In genomic region chr6:158232445-158233213, GRCh38 we compare ENCODE assay signal across 1 cellular context.
TF ChIP-seq lines count a peak whose summit lies in the region.

No MANE protein-coding gene starts in this region.

TF ChIP-seq in HepG2, 621 proteins besides CTCF, POLR2A, EP300 and RAD21 (continued from another document and continues in another):
- TF ChIP-seq THAP9 (CRISPR knock-in tag; IDR thresholded peaks at IDR 0.05; ENCODE audit: borderline replicate concordance) (peak; percentile 40; the same call in 1 of the 2 replicates), ZNF639 (CRISPR knock-in tag; conservative IDR thresholded peaks at IDR 0.05) (no peak; the same call in 1 of the 2 replicates), NFE2L2 (IDR thresholded peaks at IDR 0.05; ENCODE audit: low read length) (no peak), RFX3 (CRISPR knock-in tag; IDR thresholded peaks at IDR 0.05) (no peak), ZFP41 (CRISPR knock-in tag; IDR thresholded peaks at IDR 0.05; ENCODE audit: borderline replicate concordance) (no peak), SATB2 (CRISPR knock-in tag; IDR thresholded peaks at IDR 0.05) (no peak), RBM39 (IDR thresholded peaks at IDR 0.05; ENCODE audit: low read depth, low read length, poor library complexity, severe bottlenecking) (peak; percentile 90), ATM (IDR thresholded peaks at IDR 0.05; ENCODE audit: borderline replicate concordance) (no peak), CENPBD1 (CRISPR knock-in tag; IDR thresholded peaks at IDR 0.05; ENCODE audit: borderline replicate concordance, low read depth) (0 out of 2 replicates have a peak, but pooled peaks have one; percentile 72), ZNF574 (CRISPR knock-in tag; IDR thresholded peaks at IDR 0.05) (peak; percentile 44; the same call in 1 of the 2 replicates), TOE1 (CRISPR knock-in tag; IDR thresholded peaks at IDR 0.05) (no peak), ZKSCAN8 (CRISPR knock-in tag; IDR thresholded peaks at IDR 0.05; ENCODE audit: borderline replicate concordance) (no peak), KLF16 (CRISPR knock-in tag; IDR thresholded peaks at IDR 0.05) (peak in 1 of 2 experiments; percentile 47; a peak in 2 of 4 replicates), ZBTB44 (CRISPR knock-in tag; IDR thresholded peaks at IDR 0.05) (0 out of 2 replicates have a peak, but pooled peaks have one; percentile 58), MEIS2 (CRISPR knock-in tag; IDR thresholded peaks at IDR 0.05) (peak; percentile 25; the same call in 1 of the 2 replicates), ZSCAN22 (CRISPR knock-in tag; IDR thresholded peaks at IDR 0.05) (0 out of 2 replicates have a peak, but pooled peaks have one; percentile 33), PAF1 (CRISPR knock-in tag; IDR thresholded peaks at IDR 0.05) (no peak), ZNF503 (CRISPR knock-in tag; IDR thresholded peaks at IDR 0.05) (0 out of 2 replicates have a peak, but pooled peaks have one; percentile 33), MAZ (IDR thresholded peaks at IDR 0.05; ENCODE audit: borderline replicate concordance, low read depth, low read length) (no peak), MAZ (CRISPR knock-in tag; IDR thresholded peaks at IDR 0.05; ENCODE audit: low read depth) (peak; percentile 59; the same call in 1 of the 2 replicates), ZNF607 (CRISPR knock-in tag; IDR thresholded peaks at IDR 0.05; ENCODE audit: borderline replicate concordance) (0 out of 2 replicates have a peak, but pooled peaks have one; percentile 31), ATF7-NPFF (CRISPR knock-in tag; IDR thresholded peaks at IDR 0.05; ENCODE audit: low read depth) (peak; percentile 24; the same call in 1 of the 2 replicates), AGO2 (optimal IDR thresholded peaks at IDR 0.05; ENCODE audit: low read depth, low read length) (peak; percentile 87), ZNF746 (CRISPR knock-in tag; IDR thresholded peaks at IDR 0.05) (peak; percentile 57; the same call in 1 of the 2 replicates), GATAD2A (CRISPR knock-in tag; IDR thresholded peaks at IDR 0.05) (peak; percentile 15; the same call in 1 of the 2 replicates), IKZF5 (CRISPR knock-in tag; IDR thresholded peaks at IDR 0.05) (peak; percentile 48; the same call in 1 of the 2 replicates), CCAR2 (optimal IDR thresholded peaks at IDR 0.05; ENCODE audit: low read depth, low read length) (no peak), SALL1 (CRISPR knock-in tag; IDR thresholded peaks at IDR 0.05) (peak; percentile 59), TFE3 (CRISPR knock-in tag; IDR thresholded peaks at IDR 0.05) (no peak), GPN1 (CRISPR knock-in tag; IDR thresholded peaks at IDR 0.05; ENCODE audit: borderline replicate concordance) (no peak), JUN (CRISPR knock-in tag; IDR thresholded peaks at IDR 0.05) (0 out of 2 replicates have a peak, but pooled peaks have one; percentile 62), HMGXB4 (CRISPR knock-in tag; IDR thresholded peaks at IDR 0.05; ENCODE audit: borderline replicate concordance in 1 of 2, low read depth in 1 of 2) (peak in 1 of 2 experiments; percentile 69; a peak in 2 of 4 replicates), ZBTB1 (CRISPR knock-in tag; IDR thresholded peaks at IDR 0.05; ENCODE audit: borderline replicate concordance) (0 out of 2 replicates have a peak, but pooled peaks have one; percentile 22), FOXC1 (CRISPR knock-in tag; IDR thresholded peaks at IDR 0.05; ENCODE audit: borderline replicate concordance) (0 out of 2 replicates have a peak, but pooled peaks have one; percentile 23), GTF2F1 (IDR thresholded peaks at IDR 0.05; ENCODE audit: low read length) (no peak), ZNF788 (CRISPR knock-in tag; IDR thresholded peaks at IDR 0.05; ENCODE audit: borderline replicate concordance) (peak; percentile 60; the same call in 1 of the 2 replicates), ZNF552 (CRISPR knock-in tag; IDR thresholded peaks at IDR 0.05; ENCODE audit: borderline replicate concordance) (no peak), NKX3-1 (CRISPR knock-in tag; IDR thresholded peaks at IDR 0.05) (peak; percentile 64; the same call in 1 of the 2 replicates), ZNF598 (CRISPR knock-in tag; IDR thresholded peaks at IDR 0.05; ENCODE audit: borderline replicate concordance) (no peak), ZNF121 (CRISPR knock-in tag; IDR thresholded peaks at IDR 0.05) (no peak), EEA1 (CRISPR knock-in tag; IDR thresholded peaks at IDR 0.05; ENCODE audit: borderline replicate concordance) (0 out of 2 replicates have a peak, but pooled peaks have one; percentile 54), ZSCAN31 (CRISPR knock-in tag; IDR thresholded peaks at IDR 0.05; ENCODE audit: low read depth) (peak; percentile 26; the same call in 1 of the 2 replicates), ZNF879 (CRISPR knock-in tag; IDR thresholded peaks at IDR 0.05) (no peak), ATF7 (IDR thresholded peaks at IDR 0.05) (no peak), ATF7 (CRISPR knock-in tag; IDR thresholded peaks at IDR 0.05) (peak; percentile 51; the same call in 1 of the 2 replicates), ZNF224 (CRISPR knock-in tag; IDR thresholded peaks at IDR 0.05) (no peak), ZNF333 (CRISPR knock-in tag; IDR thresholded peaks at IDR 0.05; ENCODE audit: borderline replicate concordance) (peak; percentile 87; the same call in 1 of the 2 replicates), CBFB (CRISPR knock-in tag; IDR thresholded peaks at IDR 0.05) (no peak), TOPORS (CRISPR knock-in tag; IDR thresholded peaks at IDR 0.05) (no peak)
